16 cellular contexts compared by ENCODE assay signal in genomic region chr4:152892985-152893384, GRCh38. TPM values are rescaled to one million over a fixed set of nuclear protein-coding genes. Genes with fewer than 3 reads are reported as not detected.
DNase-seq lines count a peak whose midpoint lies in the region; ATAC-seq, FAIRE-seq and TF ChIP-seq lines count a peak whose summit lies in the region.
"Had no signal": no experiment of that assay in that cellular context is flagged by ENCODE, and none has a peak within 500 bp of the region (broad histone marks: within the 10 kb centered on the region; RNA-seq: fewer than 3 reads in every experiment).

No MANE protein-coding gene starts in this region.

- H4K20me1 ChIP-seq in GM23338 (replicated peaks; ENCODE audit: insufficient read depth): no peaks in the 10 kb centered on the region
- H4K20me1 ChIP-seq: BLaER1 treated with 17β-estradiol and CSF1 and Interleukin-3, amounts not matched to agents 10 nM and 100 nM had no signal

- H3K4me2 ChIP-seq in GM23338: no peak overlapping the region
- H3K4me2 ChIP-seq: BLaER1 treated with 17β-estradiol and CSF1 and Interleukin-3, amounts not matched to agents 10 nM and 100 nM had no signal

- H3K4me1 Mint-ChIP-seq in GM23338: peaks cover 8% of the 10 kb centered on the region; the same call in 2 of the 3 replicates

- H3K9me3 ChIP-seq in mucosa of descending colon (no peaks in the 10 kb centered on the region), pancreas (no peaks in the 10 kb centered on the region)
- H3K9me3 ChIP-seq: BLaER1 treated with 17β-estradiol and CSF1 and Interleukin-3, amounts not matched to agents 10 nM and 100 nM had no signal

- no peak overlapping the region for H3K4me3 Mint-ChIP-seq in GM23338
- H3K4me3 Mint-ChIP-seq: CD4-positive, CD25-positive, alpha-beta regulatory T cell had no signal

- no peak overlapping the region for H3K27ac Mint-ChIP-seq in GM23338
- H3K27ac Mint-ChIP-seq: CD4-positive, CD25-positive, alpha-beta regulatory T cell had no signal

- no peaks in the 10 kb centered on the region for H3K9me2 ChIP-seq in GM23338 (ENCODE audit: insufficient read depth)

- H3K4me3 ChIP-seq in GM23338 (no peak overlapping the region), mucosa of descending colon (no peak overlapping the region), pancreas (no peak overlapping the region)
- H3K4me3 ChIP-seq: BLaER1 treated with 17β-estradiol and CSF1 and Interleukin-3, amounts not matched to agents 10 nM and 100 nM had no signal

- H3K27me3 ChIP-seq in GM23338 (ENCODE audit: insufficient read depth): no peaks in the 10 kb centered on the region
- H3K27me3 ChIP-seq in pancreas: no peaks in the 10 kb centered on the region
- H3K27me3 ChIP-seq: BLaER1 treated with 17β-estradiol and CSF1 and Interleukin-3, amounts not matched to agents 10 nM and 100 nM had no signal

- DNase-seq in GM23338 (ENCODE audit: low spot score) (no peak), mucosa of descending colon (peak in 1 of 3 donors; percentile 51), pancreas (no peak), HTR-8/SVneo (ENCODE audit: insufficient read length, low spot score) (no peak), NCI-H1694 treated with DMSO at 0.1 percent for 48 hours (lab: John Stamatoyannopoulos, UW) (no peak), SW 1271 (lab: John Stamatoyannopoulos, UW) (no peak)
- DNase-seq in central memory CD4-positive, alpha-beta T cell: no peak
- DNase-seq: 8988T; CD4-positive, CD25-positive, alpha-beta regulatory T cell; DMS53; GF-D8 had no signal

- no peaks in the 10 kb centered on the region for H3K27me3 Mint-ChIP-seq in GM23338 (ENCODE audit: insufficient read depth, low read depth, poor library complexity)
- H3K27me3 Mint-ChIP-seq: CD4-positive, CD25-positive, alpha-beta regulatory T cell had no signal

- intact Hi-C loops in mucosa of descending colon (cut with DNase I, micrococcal nuclease): no loop called here
- intact Hi-C loops in pancreas (cut with DNase I): no loop called here

- no peak for TF ChIP-seq CTCF in GM23338 (conservative IDR thresholded peaks at IDR 0.05; ENCODE audit: low read depth in 2 of 2)
- TF ChIP-seq CTCF in mucosa of descending colon (IDR thresholded peaks at IDR 0.05): no peak
- no peak for TF ChIP-seq CTCF in pancreas (IDR thresholded peaks at IDR 0.05)

- H3K27ac ChIP-seq in GM23338 (ENCODE audit: low read depth): 0 out of 2 replicates have a peak overlapping the region, but pooled peaks have one; percentile 8
- no peak overlapping the region for H3K27ac ChIP-seq in pancreas
- H3K27ac ChIP-seq: BLaER1 treated with 17β-estradiol and CSF1 and Interleukin-3, amounts not matched to agents 10 nM and 100 nM had no signal

- H3K36me3 ChIP-seq in GM23338 (ENCODE audit: insufficient read depth) (no peaks in the 10 kb centered on the region), mucosa of descending colon (ENCODE audit: low read depth) (no peaks in the 10 kb centered on the region), pancreas (peaks cover 0 to 4% (median 0%) of the 10 kb centered on the region in 3 donors)

- 86 to 88% methylated on average over 2 of the region's 2 CpGs for WGBS in pancreas, 2 donors

- H2AFZ ChIP-seq in GM23338: no peak overlapping the region

- no peaks in the 10 kb centered on the region for H3F3A ChIP-seq in GM23338 (replicated peaks; ENCODE audit: low read depth)

- H3K79me2 ChIP-seq in GM23338 (replicated peaks; ENCODE audit: insufficient read depth): no peaks in the 10 kb centered on the region

- peaks cover 18% of the 10 kb centered on the region for H3K36me3 Mint-ChIP-seq in GM23338 (ENCODE audit: low read depth)

- no peak for ATAC-seq in GM23338
- ATAC-seq in mucosa of descending colon: peak; percentile 95
- ATAC-seq in pancreas: no peak
- ATAC-seq: HCT116 had no signal

- FAIRE-seq in colon (lab: Jason Lieb, UNC): peak; percentile 88
- FAIRE-seq in pancreas (lab: Jason Lieb, UNC): peak; percentile 73
- no peak for FAIRE-seq in HTR-8/SVneo (lab: Jason Lieb, UNC)
- FAIRE-seq: GM19239, H54 had no signal

- peaks cover 13% of the 10 kb centered on the region; the same call in 1 of the 2 replicates for H3K4me1 ChIP-seq in GM23338 (ENCODE audit: insufficient read depth)
- peaks cover 20% of the 10 kb centered on the region for H3K4me1 ChIP-seq in mucosa of descending colon (ENCODE audit: low read depth)
- no peaks in the 10 kb centered on the region for H3K4me1 ChIP-seq in pancreas
- H3K4me1 ChIP-seq: BLaER1 treated with 17β-estradiol and CSF1 and Interleukin-3, amounts not matched to agents 10 nM and 100 nM had no signal

- H3K9me3 Mint-ChIP-seq in GM23338: no peaks in the 10 kb centered on the region
- H3K9me3 Mint-ChIP-seq: CD4-positive, CD25-positive, alpha-beta regulatory T cell had no signal

TF ChIP-seq in GM23338, 12 proteins besides CTCF, POLR2A, EP300 and RAD21 (continues in another document):
- TF ChIP-seq ZNF462 (CRISPR knock-in tag; IDR thresholded peaks at IDR 0.05): no peak
- no peak for TF ChIP-seq POLR2AphosphoS5 (IDR thresholded peaks at IDR 0.05; ENCODE audit: low read depth)
- TF ChIP-seq ZNF331 (CRISPR knock-in tag; IDR thresholded peaks at IDR 0.05; ENCODE audit: low read depth): no peak
- no peak for TF ChIP-seq EZH2phosphoT487 (IDR thresholded peaks at IDR 0.05; ENCODE audit: unreplicated experiment)

RNA-seq across cellular contexts. Expression of gene FHDC1, which starts 43.1 kb away (rescaled TPM):
- total RNA-seq in GM23338 (2014; rRNA removed; shearing (Covaris generic)): 21.6 and 22.8 TPM in 2 replicates
- 9.1 and 9.5 TPM in 2 replicates for polyA plus RNA-seq in GM23338 (2016; fragmentation: Nextera tagmentation; extraction: Ambion mirVana)
- 10 to 100 TPM in 2 of 3 donors, 1 to 10 TPM in 1; 8.8 to 16.1 (median 14.1) TPM for total RNA-seq in mucosa of descending colon
- 1 to 10 TPM in 3 of 6 donors, under 1 TPM in 3; 0.78 to 1.5 (median 1.0) TPM for total RNA-seq in pancreas
- 1 to 10 TPM in 1 of 2 donors, under 1 TPM in 1; 0.68 to 1.2 TPM for polyA plus RNA-seq in pancreas
- polyA plus RNA-seq: CD4-positive, CD25-positive, alpha-beta regulatory T cell had no signal
